8 cellular contexts compared by ENCODE assay signal in genomic region chr6:13873288-13874190, GRCh38. TPM values are rescaled to one million over a fixed set of nuclear protein-coding genes. Genes with fewer than 3 reads are reported as not detected.
DNase-seq lines count a peak whose midpoint lies in the region; ATAC-seq and TF ChIP-seq lines count a peak whose summit lies in the region.

No MANE protein-coding gene starts in this region.

- DNase-seq in RPMI7951 (ENCODE audit: low read depth): peak; percentile 57
- DNase-seq in activated gamma-delta T cell (lab: John Stamatoyannopoulos, UW): peak; percentile 39
- DNase-seq in Right ventricle myocardium inferior (ENCODE audit: missing footprints): peak; percentile 74
- peak in 9 of 10 donors; percentile 33 to 92 (median 54) for DNase-seq in posterior cingulate gyrus
- peak; percentile 74 for DNase-seq in ureter (ENCODE audit: low spot score)
- DNase-seq in RKO (ENCODE audit: low spot score): no peak

- H3K4me3 Mint-ChIP-seq in IgD-negative memory B cell: peak overlapping the region; percentile 55 to 92 (median 86)

- peak; percentile 89 for TF ChIP-seq CTCF in GM12872 (IDR thresholded peaks at IDR 0.05; ENCODE audit: insufficient read depth, low read depth, low read length)

- H3K27ac Mint-ChIP-seq in IgD-negative memory B cell: no peak overlapping the region

- peaks cover 5 to 8% (median 6%) of the 10 kb centered on the region in 3 donors for H3K4me1 Mint-ChIP-seq in IgD-negative memory B cell

- peaks cover 2% of the 10 kb centered on the region for H3K27me3 Mint-ChIP-seq in IgD-negative memory B cell

- peaks cover 2 to 12% (median 7%) of the 10 kb centered on the region in 3 donors for H3K9me3 Mint-ChIP-seq in IgD-negative memory B cell

- intact Hi-C loops in Right ventricle myocardium inferior (cut with DNase I): loop anchor here (10.0 kb wide), 1 partner anchor 79 kb away; no protein-coding TSS in a partner anchor
- intact Hi-C loops in posterior cingulate gyrus (cut with DNase I): no loop called here

- peak; percentile 52 for ATAC-seq in Right ventricle myocardium inferior

- H3K36me3 Mint-ChIP-seq in IgD-negative memory B cell: no peaks in the 10 kb centered on the region

RNA-seq across cellular contexts. Expression of gene RNF182, which starts 51.2 kb away (rescaled TPM):
- not detected for polyA plus RNA-seq in IgD-negative memory B cell
- 12.7 and 17.0 TPM in 2 replicates for total RNA-seq in RPMI7951 (2014; rRNA removed; shearing (Covaris generic))
- total RNA-seq in Right ventricle myocardium inferior: not detected
- total RNA-seq in ureter: 0.89 TPM

RNA-seq across cellular contexts. Expression of gene MCUR1, which starts 59.2 kb away (rescaled TPM):
- 18.0 TPM for polyA plus RNA-seq in IgD-negative memory B cell
- 23.3 and 23.5 TPM in 2 replicates for total RNA-seq in RPMI7951 (2014; rRNA removed; shearing (Covaris generic))
- total RNA-seq in Right ventricle myocardium inferior: 33.9 TPM
- 19.3 TPM for total RNA-seq in ureter
